In genomic region chr7:151135866-151136514, GRCh38 we compare ENCODE assay signal across 16 cellular contexts. TPM values are rescaled to one million over a fixed set of nuclear protein-coding genes. Genes with fewer than 3 reads are reported as not detected.
DNase-seq lines count a peak whose midpoint lies in the region; ATAC-seq, FAIRE-seq and TF ChIP-seq lines count a peak whose summit lies in the region.
"Had no signal": no experiment of that assay in that cellular context is flagged by ENCODE, and none has a peak within 500 bp of the region (broad histone marks: within the 10 kb centered on the region; RNA-seq: fewer than 3 reads in every experiment).

No MANE protein-coding gene starts in this region.

- H3K27ac ChIP-seq in left ventricle myocardium inferior (replicated peaks) (no peak overlapping the region), heart right ventricle (no peak overlapping the region), kidney (ENCODE audit: low read depth in 2 of 2, low read length in 2 of 2) (no peak overlapping the region)
- H3K27ac ChIP-seq: C4-2B, KMS-11, Peyer's patch had no signal

- FAIRE-seq in kidney (lab: Jason Lieb, UNC), result no peak
- FAIRE-seq in HTR-8/SVneo (lab: Jason Lieb, UNC), result no peak
- FAIRE-seq: H54 had no signal

- peaks cover 58% of the 10 kb centered on the region for H3K36me3 ChIP-seq in left ventricle myocardium inferior
- H3K36me3 ChIP-seq in heart right ventricle, result peaks cover 0 to 96% (median 12%) of the 10 kb centered on the region in 9 donors
- H3K36me3 ChIP-seq in H7 (replicated peaks; ENCODE audit: control insufficient read depth, insufficient read depth, low read length), result peaks cover 4% of the 10 kb centered on the region
- peaks cover 16 to 28% of the 10 kb centered on the region in 2 donors for H3K36me3 ChIP-seq in kidney (ENCODE audit: control insufficient read depth in 1 of 2, insufficient read depth in 2 of 2, low read length in 2 of 2)

- no peaks in the 10 kb centered on the region for H3K27me3 ChIP-seq in left ventricle myocardium inferior (ENCODE audit: low read depth)
- no peaks in the 10 kb centered on the region for H3K27me3 ChIP-seq in heart right ventricle
- peaks cover 2% of the 10 kb centered on the region for H3K27me3 ChIP-seq in H7 (ENCODE audit: control insufficient read depth, insufficient read depth, low read length)
- H3K27me3 ChIP-seq: Peyer's patch had no signal

- no peak for TF ChIP-seq CTCF in left ventricle myocardium inferior (IDR thresholded peaks at IDR 0.05; ENCODE audit: borderline replicate concordance)
- TF ChIP-seq CTCF in heart right ventricle (IDR thresholded peaks at IDR 0.05), result no peak
- TF ChIP-seq CTCF in kidney (IDR thresholded peaks at IDR 0.05; ENCODE audit: borderline replicate concordance, extremely low read depth, insufficient read depth), result no peak

- H3K4me3 ChIP-seq in left ventricle myocardium inferior, result no peak overlapping the region
- H3K4me3 ChIP-seq in heart right ventricle, result no peak overlapping the region
- no peak overlapping the region for H3K4me3 ChIP-seq in H7 (ENCODE audit: insufficient read depth, low read depth, low read length)
- no peak overlapping the region for H3K4me3 ChIP-seq in kidney (ENCODE audit: low read length in 2 of 2)
- H3K4me3 ChIP-seq: Peyer's patch had no signal

- no peaks in the 10 kb centered on the region for H3K9me3 ChIP-seq in left ventricle myocardium inferior (replicated peaks)
- H3K9me3 ChIP-seq in heart right ventricle, result no peaks in the 10 kb centered on the region
- no peaks in the 10 kb centered on the region for H3K9me3 ChIP-seq in kidney (ENCODE audit: control insufficient read depth in 1 of 2, low read length in 2 of 2)
- H3K9me3 ChIP-seq: Peyer's patch had no signal

- intact Hi-C loops in left ventricle myocardium inferior (cut with micrococcal nuclease) (no loop called here), heart right ventricle (cut with DNase I) (no loop called here), kidney (cut with DNase I) (no loop called here)

- DNase-seq in left ventricle myocardium inferior (peak; percentile 12), heart right ventricle (no peak), H7 (peak; percentile 46), kidney (peak; percentile 51), GM19238 (ENCODE audit: insufficient read length, low spot score) (no peak), HTR-8/SVneo (ENCODE audit: insufficient read length, low spot score) (no peak)
- no peak for DNase-seq in stimulated activated CD4-positive, alpha-beta T cell treated with anti-CD3 and anti-CD28 coated beads, Interleukin-4, amount 100 ng/mL, for 4 hours
- DNase-seq: DMS79; MV-4-11; NCI-H1694 treated with DMSO at 0.1 percent for 48 hours; NK-92 treated with Interleukin-12 subunit alpha and Interleukin-12 subunit beta, amount 100 ng/mL, for 24 hours had no signal

- H3K4me1 ChIP-seq in left ventricle myocardium inferior (peaks cover 61% of the 10 kb centered on the region), heart right ventricle (peaks cover 0 to 41% (median 20%) of the 10 kb centered on the region in 9 donors), kidney (ENCODE audit: control insufficient read depth in 1 of 2, insufficient read depth in 1 of 2, low read depth in 1 of 2, low read length in 2 of 2) (no peaks in the 10 kb centered on the region)
- H3K4me1 ChIP-seq: Peyer's patch had no signal

- WGBS in heart right ventricle, 2 donors, result 93 to 94% methylated on average over 28 of the region's 28 CpGs

- H3K9ac ChIP-seq in kidney (ENCODE audit: low read length in 2 of 2), result no peak overlapping the region
- H3K9ac ChIP-seq: KMS-11 had no signal

- ATAC-seq in heart right ventricle, result no peak

RNA-seq across cellular contexts. Expression of gene GBX1, which starts 31.5 kb away (rescaled TPM):
- total RNA-seq in left ventricle myocardium inferior, result 1.9 TPM
- 1 to 10 TPM in 2 of 10 donors, under 1 TPM in 5, not detected in 3; 0.30 to 2.0 (median 0.93) TPM for total RNA-seq in heart right ventricle
- 1 to 10 TPM in 1 of 2 donors, under 1 TPM in 1; 0.04 to 1.0 TPM for polyA plus RNA-seq in heart right ventricle
- 0.62 TPM in 1 of 2 replicates, not detected in the other for total RNA-seq in H7 (2014; rRNA removed; shearing (Covaris generic))
- total RNA-seq in kidney, result not detected
- polyA plus RNA-seq in kidney (ENCODE audit: insufficient read depth, low read depth, low replicate concordance), result not detected
- total RNA-seq: NCI-H460, Peyer's patch had no signal

RNA-seq across cellular contexts. Expression of gene AGAP3, which starts 49.7 kb away (rescaled TPM):
- total RNA-seq in left ventricle myocardium inferior (51.0 TPM), heart right ventricle (10 to 100 TPM; 40.5 to 93.4 (median 50.3) TPM), kidney (64.4 TPM)
- polyA plus RNA-seq in heart right ventricle (10 to 100 TPM; 40.2 to 67.5 TPM), kidney (ENCODE audit: insufficient read depth, low read depth, low replicate concordance) (35.8 TPM)
- 63.3 and 76.0 TPM in 2 replicates for total RNA-seq in H7 (2014; rRNA removed; shearing (Covaris generic))

RNA-seq across cellular contexts. Expression of gene ASB10, which starts 51.1 kb away (rescaled TPM):
- total RNA-seq in left ventricle myocardium inferior, result 35.4 TPM
- 10 to 100 TPM; 17.5 to 44.6 (median 29.1) TPM for total RNA-seq in heart right ventricle
- 10 to 100 TPM in 1 of 2 donors, 1 to 10 TPM in 1; 7.2 to 63.4 TPM for polyA plus RNA-seq in heart right ventricle
- not detected in 2 replicates for total RNA-seq in H7 (2014; rRNA removed; shearing (Covaris generic))
- total RNA-seq in kidney, result not detected
- 0.22 TPM for polyA plus RNA-seq in kidney (ENCODE audit: insufficient read depth, low read depth, low replicate concordance)
- total RNA-seq: NCI-H460, Peyer's patch had no signal

RNA-seq across cellular contexts. Expression of gene TMUB1, which starts 52.7 kb away (rescaled TPM):
- total RNA-seq in left ventricle myocardium inferior, result 30.1 TPM
- total RNA-seq in heart right ventricle, result 10 to 100 TPM; 18.5 to 40.3 (median 23.4) TPM
- 10 to 100 TPM; 79.4 to 88.2 TPM for polyA plus RNA-seq in heart right ventricle
- total RNA-seq in H7 (2014; rRNA removed; shearing (Covaris generic)), result 67.4 and 73.4 TPM in 2 replicates
- 36.9 TPM for total RNA-seq in kidney
- 79.9 TPM for polyA plus RNA-seq in kidney (ENCODE audit: insufficient read depth, low read depth, low replicate concordance)

RNA-seq across cellular contexts. Expression of gene FASTK, which starts 55.4 kb away (rescaled TPM):
- total RNA-seq in left ventricle myocardium inferior, result 75.7 TPM
- total RNA-seq in heart right ventricle, result 100 to 1,000 TPM in 1 of 10 donors, 10 to 100 TPM in 9; 65.0 to 107 (median 75.6) TPM
- 100 to 1,000 TPM in 1 of 2 donors, 10 to 100 TPM in 1; 82.7 to 246 TPM for polyA plus RNA-seq in heart right ventricle
- total RNA-seq in H7 (2014; rRNA removed; shearing (Covaris generic)), result 58.4 and 86.3 TPM in 2 replicates
- total RNA-seq in kidney, result 71.2 TPM
- 116 TPM for polyA plus RNA-seq in kidney (ENCODE audit: insufficient read depth, low read depth, low replicate concordance)

Comparison
In these comparisons a context has a peak if more than half of its experiments do, and no peak if none do; other contexts are left out.
1. DNase-seq: peak in left ventricle myocardium inferior (single experiment), H7 (single experiment) and kidney (single experiment); none in heart right ventricle (0 of 2), stimulated activated CD4-positive, alpha-beta T cell treated with anti-CD3 and anti-CD28 coated beads, Interleukin-4, amount 100 ng/mL, for 4 hours (0 of 2), GM19238 (single experiment) and HTR-8/SVneo (single experiment).
2. RNA of gene ASB10, which starts 51.1 kb away (total RNA-seq): 35.4 TPM in left ventricle myocardium inferior (single experiment) and 17.5 to 44.6 TPM in heart right ventricle; not detected in H7 and not detected in kidney (single experiment); every median in the first group is over 10 times any median in the second.